ENCODE assay signal across 2 cellular contexts in genomic region chr3:187889106-187889505, GRCh38.
TF ChIP-seq lines count a peak whose summit lies in the region.

No MANE protein-coding gene starts in this region.

TF ChIP-seq in GM23338, 12 proteins besides CTCF, POLR2A, EP300 and RAD21:
- TF ChIP-seq NANOG (IDR thresholded peaks at IDR 0.05; ENCODE audit: borderline replicate concordance): no peak
- no peak for TF ChIP-seq ZNF331 (CRISPR knock-in tag; IDR thresholded peaks at IDR 0.05; ENCODE audit: low read depth)
- TF ChIP-seq ZNF114 (CRISPR knock-in tag; IDR thresholded peaks at IDR 0.05): no peak
- no peak for TF ChIP-seq ETS1 (IDR thresholded peaks at IDR 0.05)
TF ChIP-seq in GM23338: peak in this region for 0.

TF ChIP-seq in K562, 482 proteins besides CTCF, POLR2A, EP300 and RAD21:
- no peak for TF ChIP-seq SRSF1 (IDR thresholded peaks at IDR 0.05; ENCODE audit: low read depth, low read length)
- TF ChIP-seq ZFPM2 (CRISPR knock-in tag; IDR thresholded peaks at IDR 0.05): no peak
- TF ChIP-seq PPARD (CRISPR knock-in tag; IDR thresholded peaks at IDR 0.05): no peak
- no peak for TF ChIP-seq RBM17 (IDR thresholded peaks at IDR 0.05; ENCODE audit: borderline replicate concordance, low read depth, low read length)
- no peak for TF ChIP-seq TAF15 (IDR thresholded peaks at IDR 0.05; ENCODE audit: low read depth, low read length)
- no peak for TF ChIP-seq DPF2 (IDR thresholded peaks at IDR 0.05)
- TF ChIP-seq HDGF (IDR thresholded peaks at IDR 0.05): no peak
- TF ChIP-seq DNMT1 (IDR thresholded peaks at IDR 0.05): no peak
- TF ChIP-seq E2F3 (CRISPR knock-in tag; IDR thresholded peaks at IDR 0.05): no peak
- no peak for TF ChIP-seq SNAPC5 (CRISPR knock-in tag; IDR thresholded peaks at IDR 0.05)
- no peak for TF ChIP-seq ETV5 (CRISPR knock-in tag; IDR thresholded peaks at IDR 0.05; ENCODE audit: low read depth)
- TF ChIP-seq KAT2B (IDR thresholded peaks at IDR 0.05; ENCODE audit: low read depth, low read length): no peak
TF ChIP-seq in K562: peak in this region for 0.
